ENCODE assay signal across 26 cellular contexts in genomic region chr12:65798903-65799302, GRCh38. TPM values are rescaled to one million over a fixed set of nuclear protein-coding genes. Genes with fewer than 3 reads are reported as not detected.
"Had no signal": no experiment of that assay in that cellular context is flagged by ENCODE, and none has a peak within 500 bp of the region (broad histone marks: within the 10 kb centered on the region; RNA-seq: fewer than 3 reads in every experiment).

No MANE protein-coding gene starts in this region.

- H3K9me3 ChIP-seq: breast epithelium, heart right ventricle, ovary, right lobe of liver, testis, transverse colon had no signal

- FAIRE-seq: urothelium cell line had no signal

- ATAC-seq: activated CD4-positive, alpha-beta T cell treated with anti-CD3 and anti-CD28 coated beads for 36 hours; activated CD8-positive, alpha-beta memory T cell treated with anti-CD3 and anti-CD28 coated beads, Interleukin-2, amount 10 ng/mL, durations not matched to agents 7 days and 5 days; activated CD8-positive, alpha-beta T cell treated with anti-CD3 and anti-CD28 coated beads, Interleukin-2, amount 10 ng/mL, durations not matched to agents 7 days and 5 days; activated naive CD8-positive, alpha-beta T cell treated with anti-CD3 and anti-CD28 coated beads, Interleukin-2, amount 50 U/mL, for 24 hours; esophagus mucosa; heart right ventricle; left ventricle myocardium superior; right lobe of liver; stimulated activated naive CD8-positive, alpha-beta T cell treated with anti-CD3 and anti-CD28 coated beads, Interleukin-15, Interleukin-2, amounts not matched to agents 100 U/mL and 50 U/mL, for 24 hours had no signal

- DNase-seq: activated CD4-positive, alpha-beta T cell treated with anti-CD3 and anti-CD28 coated beads for 36 hours; activated CD4-positive, CD25-positive, alpha-beta regulatory T cell; activated CD8-positive, alpha-beta memory T cell treated with anti-CD3 and anti-CD28 coated beads, Interleukin-2, amount 10 ng/mL, durations not matched to agents 7 days and 5 days; activated CD8-positive, alpha-beta T cell treated with anti-CD3 and anti-CD28 coated beads, Interleukin-2, amount 10 ng/mL, durations not matched to agents 7 days and 5 days; activated naive CD8-positive, alpha-beta T cell treated with anti-CD3 and anti-CD28 coated beads, Interleukin-2, amount 50 U/mL, for 24 hours; activated T-cell treated with anti-CD3 and anti-CD28 coated beads, Interleukin-2, amount 50 U/mL, for 48 hours; central memory CD4-positive, alpha-beta T cell; foreskin fibroblast; heart right ventricle; islet precursor cell; left ventricle myocardium superior; ovary; right lobe of liver; stimulated activated CD4-positive, alpha-beta T cell treated with anti-CD3 and anti-CD28 coated beads, Interleukin-12 subunit alpha, Interleukin-12 subunit beta, amount 100 ng/mL, for 4 hours; stimulated activated CD4-positive, alpha-beta T cell treated with anti-CD3 and anti-CD28 coated beads, Interleukin-4, amount 100 ng/mL, for 1 hour; stimulated activated naive CD8-positive, alpha-beta T cell treated with anti-CD3 and anti-CD28 coated beads, Interleukin-15, Interleukin-2, amounts not matched to agents 100 U/mL and 50 U/mL, for 24 hours; testis; transverse colon had no signal

- H3K4me3 Mint-ChIP-seq: activated CD4-positive, alpha-beta T cell treated with anti-CD3 and anti-CD28 coated beads for 36 hours; activated CD8-positive, alpha-beta memory T cell treated with anti-CD3 and anti-CD28 coated beads, Interleukin-2, amount 10 ng/mL, durations not matched to agents 7 days and 5 days; activated CD8-positive, alpha-beta T cell treated with anti-CD3 and anti-CD28 coated beads, Interleukin-2, amount 10 ng/mL, durations not matched to agents 7 days and 5 days; activated naive CD4-positive, alpha-beta T cell treated with anti-CD3 and anti-CD28 coated beads, Interleukin-2, amount 50 U/mL, for 24 hours; activated naive CD8-positive, alpha-beta T cell treated with anti-CD3 and anti-CD28 coated beads, Interleukin-2, amount 50 U/mL, for 24 hours; nephron; T-helper 2 cell treated with Interferon-gamma antibody and Interleukin-4, amounts not matched to agents 5 μg/mL and 100 μg/mL, for 36 hours had no signal

- H3K27ac ChIP-seq: breast epithelium, heart right ventricle, ovary, right lobe of liver, testis, transverse colon had no signal

- H3K9me3 Mint-ChIP-seq: activated naive CD8-positive, alpha-beta T cell treated with anti-CD3 and anti-CD28 coated beads, Interleukin-2, amount 50 U/mL, for 24 hours; activated T-helper 2 cell treated with anti-CD3 and anti-CD28 coated beads, Interferon-gamma antibody, Interleukin-2, Interleukin-4, amounts not matched to agents 10 μg/mL and 5 μg/mL and 100 μg/mL, durations not matched to agents 14 hours and 24 hours and 36 hours; nephron; T-helper 2 cell treated with Interferon-gamma antibody and Interleukin-4, amounts not matched to agents 5 μg/mL and 100 μg/mL, for 36 hours had no signal

- H3K4me3 ChIP-seq: breast epithelium, heart right ventricle, ovary, right lobe of liver, testis, transverse colon had no signal

- H3K27ac Mint-ChIP-seq: activated CD4-positive, alpha-beta T cell treated with anti-CD3 and anti-CD28 coated beads for 36 hours; activated CD8-positive, alpha-beta memory T cell treated with anti-CD3 and anti-CD28 coated beads, Interleukin-2, amount 10 ng/mL, durations not matched to agents 7 days and 5 days; activated CD8-positive, alpha-beta T cell treated with anti-CD3 and anti-CD28 coated beads, Interleukin-2, amount 10 ng/mL, durations not matched to agents 7 days and 5 days; activated naive CD4-positive, alpha-beta T cell treated with anti-CD3 and anti-CD28 coated beads, Interleukin-2, amount 50 U/mL, for 24 hours; activated naive CD8-positive, alpha-beta T cell treated with anti-CD3 and anti-CD28 coated beads, Interleukin-2, amount 50 U/mL, for 24 hours; activated T-helper 2 cell treated with anti-CD3 and anti-CD28 coated beads, Interferon-gamma antibody, Interleukin-2, Interleukin-4, amounts not matched to agents 10 μg/mL and 5 μg/mL and 100 μg/mL, durations not matched to agents 14 hours and 24 hours and 36 hours; progenitor cell of endocrine pancreas; T-helper 2 cell treated with Interferon-gamma antibody and Interleukin-4, amounts not matched to agents 5 μg/mL and 100 μg/mL, for 36 hours had no signal

- H3K27me3 ChIP-seq: breast epithelium, ovary, right lobe of liver, testis, transverse colon had no signal

- H3K36me3 Mint-ChIP-seq: activated CD8-positive, alpha-beta memory T cell treated with anti-CD3 and anti-CD28 coated beads, Interleukin-2, amount 10 ng/mL, durations not matched to agents 7 days and 5 days; activated naive CD4-positive, alpha-beta T cell treated with anti-CD3 and anti-CD28 coated beads, Interleukin-2, amount 50 U/mL, for 24 hours had no signal

- H3K4me1 Mint-ChIP-seq: activated CD4-positive, alpha-beta T cell treated with anti-CD3 and anti-CD28 coated beads for 36 hours; activated CD8-positive, alpha-beta memory T cell treated with anti-CD3 and anti-CD28 coated beads, Interleukin-2, amount 10 ng/mL, durations not matched to agents 7 days and 5 days; activated naive CD4-positive, alpha-beta T cell treated with anti-CD3 and anti-CD28 coated beads, Interleukin-2, amount 50 U/mL, for 24 hours; activated naive CD8-positive, alpha-beta T cell treated with anti-CD3 and anti-CD28 coated beads, Interleukin-2, amount 50 U/mL, for 24 hours; nephron had no signal

- H3K36me3 ChIP-seq: breast epithelium, heart right ventricle, ovary, right lobe of liver, transverse colon had no signal

- H3K4me1 ChIP-seq: breast epithelium, heart right ventricle, right lobe of liver, testis, transverse colon had no signal

- H3K27me3 Mint-ChIP-seq: activated naive CD8-positive, alpha-beta T cell treated with anti-CD3 and anti-CD28 coated beads, Interleukin-2, amount 50 U/mL, for 24 hours; progenitor cell of endocrine pancreas had no signal

RNA-seq across cellular contexts. Expression of gene HMGA2, which starts 25.4 kb away (rescaled TPM):
- total RNA-seq: activated CD4-positive, alpha-beta T cell treated with anti-CD3 and anti-CD28 coated beads for 36 hours; activated CD8-positive, alpha-beta memory T cell treated with anti-CD3 and anti-CD28 coated beads, Interleukin-2, amount 10 ng/mL, durations not matched to agents 7 days and 5 days; activated CD8-positive, alpha-beta T cell treated with anti-CD3 and anti-CD28 coated beads, Interleukin-2, amount 10 ng/mL, durations not matched to agents 7 days and 5 days; activated T-helper 2 cell treated with anti-CD3 and anti-CD28 coated beads, Interferon-gamma antibody, Interleukin-2, Interleukin-4, amounts not matched to agents 10 μg/mL and 5 μg/mL and 100 μg/mL, durations not matched to agents 14 hours and 24 hours and 36 hours; left ventricle myocardium superior had no signal
